ENCODE assay signal across 2 cellular contexts in the genomic region with DNA sequence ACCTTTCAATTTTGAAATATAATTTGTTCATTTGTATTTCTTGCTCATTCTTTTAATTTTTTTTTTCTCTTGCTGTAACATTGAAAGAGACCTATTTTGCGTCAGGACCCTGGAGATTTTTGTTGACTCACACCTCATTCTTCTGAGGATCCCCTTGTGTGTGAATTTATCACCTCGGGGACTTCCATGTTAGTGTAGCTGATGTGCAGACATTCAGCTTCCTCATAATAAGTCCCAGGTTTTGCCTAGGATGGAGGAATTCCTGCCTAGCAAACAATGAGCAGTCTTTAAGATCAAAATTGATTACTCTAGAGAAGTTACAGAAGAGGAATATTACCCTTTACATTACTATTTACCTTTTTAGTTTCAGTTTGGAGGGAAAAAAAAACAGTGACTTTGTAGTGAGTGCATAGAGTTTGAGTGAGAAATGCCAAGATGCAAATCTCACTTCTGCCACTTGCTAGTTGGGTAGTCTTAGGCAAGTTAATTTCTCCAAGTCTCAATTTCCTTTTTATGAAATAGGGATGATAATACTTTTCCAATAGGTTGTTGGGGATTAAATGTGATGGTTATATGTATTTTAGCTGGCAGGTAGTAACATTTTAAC.
TF ChIP-seq lines count a peak whose summit lies in the region.

No MANE protein-coding gene starts in this region.

TF ChIP-seq in HCT116, 20 proteins besides CTCF, POLR2A, EP300 and RAD21:
- TF ChIP-seq EGR1 (IDR thresholded peaks at IDR 0.05; ENCODE audit: low read depth) (no peak), EZH2 (IDR thresholded peaks at IDR 0.05) (no peak)
- TF ChIP-seq, protein P1, sequence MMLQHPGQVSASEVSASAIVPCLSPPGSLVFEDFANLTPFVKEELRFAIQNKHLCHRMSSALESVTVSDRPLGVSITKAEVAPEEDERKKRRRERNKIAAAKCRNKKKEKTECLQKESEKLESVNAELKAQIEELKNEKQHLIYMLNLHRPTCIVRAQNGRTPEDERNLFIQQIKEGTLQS (IDR thresholded peaks at IDR 0.05): no peak

TF ChIP-seq in SK-N-SH, 30 proteins besides CTCF, POLR2A, EP300 and RAD21:
- TF ChIP-seq SIN3A (IDR thresholded peaks at IDR 0.05; ENCODE audit: borderline replicate concordance, low read depth, low read length) (no peak), RCOR1 (IDR thresholded peaks at IDR 0.05; ENCODE audit: low read length) (no peak), GABPA (IDR thresholded peaks at IDR 0.05; ENCODE audit: low read depth) (no peak), TAF1 (IDR thresholded peaks at IDR 0.05; ENCODE audit: borderline replicate concordance, low read depth, low read length) (no peak), TCF12 (IDR thresholded peaks at IDR 0.05) (no peak), SMC3 (IDR thresholded peaks at IDR 0.05; ENCODE audit: low read depth, low read length) (no peak), GATA2 (CRISPR knock-in tag; IDR thresholded peaks at IDR 0.05) (no peak), YY1 (IDR thresholded peaks at IDR 0.05; ENCODE audit: low read depth) (no peak), POLR2AphosphoS5 (IDR thresholded peaks at IDR 0.05; ENCODE audit: low read depth, low read length) (no peak), RXRA (IDR thresholded peaks at IDR 0.05; ENCODE audit: borderline replicate concordance, low read depth) (no peak), CHD2 (IDR thresholded peaks at IDR 0.05; ENCODE audit: low read length, partially characterized antibody) (no peak), EZH2phosphoT487 (IDR thresholded peaks at IDR 0.05; ENCODE audit: borderline replicate concordance, low read depth) (no peak), FOSL2 (IDR thresholded peaks at IDR 0.05; ENCODE audit: borderline replicate concordance, low read depth) (no peak), MXI1 (IDR thresholded peaks at IDR 0.05; ENCODE audit: low read depth, low read length) (no peak)
- TF ChIP-seq, protein P2, sequence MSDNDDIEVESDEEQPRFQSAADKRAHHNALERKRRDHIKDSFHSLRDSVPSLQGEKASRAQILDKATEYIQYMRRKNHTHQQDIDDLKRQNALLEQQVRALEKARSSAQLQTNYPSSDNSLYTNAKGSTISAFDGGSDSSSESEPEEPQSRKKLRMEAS (IDR thresholded peaks at IDR 0.05; ENCODE audit: low read depth): no peak
- TF ChIP-seq, protein P3, sequence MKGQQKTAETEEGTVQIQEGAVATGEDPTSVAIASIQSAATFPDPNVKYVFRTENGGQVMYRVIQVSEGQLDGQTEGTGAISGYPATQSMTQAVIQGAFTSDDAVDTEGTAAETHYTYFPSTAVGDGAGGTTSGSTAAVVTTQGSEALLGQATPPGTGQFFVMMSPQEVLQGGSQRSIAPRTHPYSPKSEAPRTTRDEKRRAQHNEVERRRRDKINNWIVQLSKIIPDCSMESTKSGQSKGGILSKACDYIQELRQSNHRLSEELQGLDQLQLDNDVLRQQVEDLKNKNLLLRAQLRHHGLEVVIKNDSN (IDR thresholded peaks at IDR 0.05; ENCODE audit: borderline replicate concordance, low read depth): no peak
- TF ChIP-seq, protein P4, sequence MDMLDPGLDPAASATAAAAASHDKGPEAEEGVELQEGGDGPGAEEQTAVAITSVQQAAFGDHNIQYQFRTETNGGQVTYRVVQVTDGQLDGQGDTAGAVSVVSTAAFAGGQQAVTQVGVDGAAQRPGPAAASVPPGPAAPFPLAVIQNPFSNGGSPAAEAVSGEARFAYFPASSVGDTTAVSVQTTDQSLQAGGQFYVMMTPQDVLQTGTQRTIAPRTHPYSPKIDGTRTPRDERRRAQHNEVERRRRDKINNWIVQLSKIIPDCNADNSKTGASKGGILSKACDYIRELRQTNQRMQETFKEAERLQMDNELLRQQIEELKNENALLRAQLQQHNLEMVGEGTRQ (IDR thresholded peaks at IDR 0.05; ENCODE audit: borderline replicate concordance, low read depth, low read length): no peak
- TF ChIP-seq, protein P5, sequence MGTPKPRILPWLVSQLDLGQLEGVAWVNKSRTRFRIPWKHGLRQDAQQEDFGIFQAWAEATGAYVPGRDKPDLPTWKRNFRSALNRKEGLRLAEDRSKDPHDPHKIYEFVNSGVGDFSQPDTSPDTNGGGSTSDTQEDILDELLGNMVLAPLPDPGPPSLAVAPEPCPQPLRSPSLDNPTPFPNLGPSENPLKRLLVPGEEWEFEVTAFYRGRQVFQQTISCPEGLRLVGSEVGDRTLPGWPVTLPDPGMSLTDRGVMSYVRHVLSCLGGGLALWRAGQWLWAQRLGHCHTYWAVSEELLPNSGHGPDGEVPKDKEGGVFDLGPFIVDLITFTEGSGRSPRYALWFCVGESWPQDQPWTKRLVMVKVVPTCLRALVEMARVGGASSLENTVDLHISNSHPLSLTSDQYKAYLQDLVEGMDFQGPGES (IDR thresholded peaks at IDR 0.05; ENCODE audit: low read depth, low read length): no peak
- TF ChIP-seq, protein P6, sequence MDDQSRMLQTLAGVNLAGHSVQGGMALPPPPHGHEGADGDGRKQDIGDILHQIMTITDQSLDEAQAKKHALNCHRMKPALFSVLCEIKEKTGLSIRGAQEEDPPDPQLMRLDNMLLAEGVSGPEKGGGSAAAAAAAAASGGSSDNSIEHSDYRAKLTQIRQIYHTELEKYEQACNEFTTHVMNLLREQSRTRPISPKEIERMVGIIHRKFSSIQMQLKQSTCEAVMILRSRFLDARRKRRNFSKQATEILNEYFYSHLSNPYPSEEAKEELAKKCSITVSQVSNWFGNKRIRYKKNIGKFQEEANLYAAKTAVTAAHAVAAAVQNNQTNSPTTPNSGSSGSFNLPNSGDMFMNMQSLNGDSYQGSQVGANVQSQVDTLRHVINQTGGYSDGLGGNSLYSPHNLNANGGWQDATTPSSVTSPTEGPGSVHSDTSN (IDR thresholded peaks at IDR 0.05): no peak
- TF ChIP-seq, protein P7, sequence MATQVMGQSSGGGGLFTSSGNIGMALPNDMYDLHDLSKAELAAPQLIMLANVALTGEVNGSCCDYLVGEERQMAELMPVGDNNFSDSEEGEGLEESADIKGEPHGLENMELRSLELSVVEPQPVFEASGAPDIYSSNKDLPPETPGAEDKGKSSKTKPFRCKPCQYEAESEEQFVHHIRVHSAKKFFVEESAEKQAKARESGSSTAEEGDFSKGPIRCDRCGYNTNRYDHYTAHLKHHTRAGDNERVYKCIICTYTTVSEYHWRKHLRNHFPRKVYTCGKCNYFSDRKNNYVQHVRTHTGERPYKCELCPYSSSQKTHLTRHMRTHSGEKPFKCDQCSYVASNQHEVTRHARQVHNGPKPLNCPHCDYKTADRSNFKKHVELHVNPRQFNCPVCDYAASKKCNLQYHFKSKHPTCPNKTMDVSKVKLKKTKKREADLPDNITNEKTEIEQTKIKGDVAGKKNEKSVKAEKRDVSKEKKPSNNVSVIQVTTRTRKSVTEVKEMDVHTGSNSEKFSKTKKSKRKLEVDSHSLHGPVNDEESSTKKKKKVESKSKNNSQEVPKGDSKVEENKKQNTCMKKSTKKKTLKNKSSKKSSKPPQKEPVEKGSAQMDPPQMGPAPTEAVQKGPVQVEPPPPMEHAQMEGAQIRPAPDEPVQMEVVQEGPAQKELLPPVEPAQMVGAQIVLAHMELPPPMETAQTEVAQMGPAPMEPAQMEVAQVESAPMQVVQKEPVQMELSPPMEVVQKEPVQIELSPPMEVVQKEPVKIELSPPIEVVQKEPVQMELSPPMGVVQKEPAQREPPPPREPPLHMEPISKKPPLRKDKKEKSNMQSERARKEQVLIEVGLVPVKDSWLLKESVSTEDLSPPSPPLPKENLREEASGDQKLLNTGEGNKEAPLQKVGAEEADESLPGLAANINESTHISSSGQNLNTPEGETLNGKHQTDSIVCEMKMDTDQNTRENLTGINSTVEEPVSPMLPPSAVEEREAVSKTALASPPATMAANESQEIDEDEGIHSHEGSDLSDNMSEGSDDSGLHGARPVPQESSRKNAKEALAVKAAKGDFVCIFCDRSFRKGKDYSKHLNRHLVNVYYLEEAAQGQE (IDR thresholded peaks at IDR 0.05; ENCODE audit: low read depth, low read length): no peak
